ENCODE assay signal across 8 cellular contexts in genomic region chr2:39118786-39119499, GRCh38. TPM values are rescaled to one million over a fixed set of nuclear protein-coding genes. Genes with fewer than 3 reads are reported as not detected.
DNase-seq lines count a peak whose midpoint lies in the region; ATAC-seq and TF ChIP-seq lines count a peak whose summit lies in the region.

No MANE protein-coding gene starts in this region.

- H3K27ac ChIP-seq in effector memory CD4-positive, alpha-beta T cell (ENCODE audit: insufficient read depth, low read length, poor library complexity, severe bottlenecking): peak overlapping the region; percentile 87

- no peak for TF ChIP-seq CTCF in GM10266 (IDR thresholded peaks at IDR 0.05; ENCODE audit: control insufficient read depth, insufficient read depth, low read depth, missing control alignments)

- H3K27me3 ChIP-seq in effector memory CD4-positive, alpha-beta T cell (replicated peaks; ENCODE audit: control insufficient read depth, insufficient read depth, low read length, poor library complexity, severe bottlenecking): no peaks in the 10 kb centered on the region
- no peaks in the 10 kb centered on the region for H3K27me3 ChIP-seq in neuron (ENCODE audit: insufficient read depth, low read length)

- no peak overlapping the region for H2AFZ ChIP-seq in neuron (ENCODE audit: low read depth, low read length)

- ATAC-seq in GM19455 (IDR thresholded peaks at IDR 0.05; ENCODE audit: unreplicated experiment) (no peak), left colon (no peak)

- no peaks in the 10 kb centered on the region for H3K36me3 ChIP-seq in effector memory CD4-positive, alpha-beta T cell (ENCODE audit: control insufficient read depth, insufficient read depth, low read length)
- H3K36me3 ChIP-seq in neuron (ENCODE audit: insufficient read depth, low read length): peaks cover 8% of the 10 kb centered on the region

- DNase-seq in GM10266 (ENCODE audit: extremely low spot score): peak; percentile 51
- peak; percentile 32 for DNase-seq in NCI-H2171 treated with DMSO at 0.1 percent for 48 hours (lab: John Stamatoyannopoulos, UW)
- DNase-seq in effector memory CD4-positive, alpha-beta T cell: no peak
- no peak for DNase-seq in left colon
- no peak for DNase-seq in stimulated activated CD4-positive, alpha-beta T cell treated with anti-CD3 and anti-CD28 coated beads, Interleukin-1b, Interleukin-23, amount 100 ng/mL, for 48 hours
- DNase-seq in cerebellar nuclear complex (lab: John Stamatoyannopoulos, UW): no peak

- peaks cover 31% of the 10 kb centered on the region for H3K4me1 ChIP-seq in effector memory CD4-positive, alpha-beta T cell (ENCODE audit: control insufficient read depth, insufficient read depth, low read length, poor library complexity, severe bottlenecking)
- peaks cover 26% of the 10 kb centered on the region for H3K4me1 ChIP-seq in neuron (ENCODE audit: insufficient read depth, low read length)

- H3K4me3 ChIP-seq in effector memory CD4-positive, alpha-beta T cell (ENCODE audit: insufficient read depth, low read depth, low read length, poor library complexity, severe bottlenecking): peak overlapping the region; percentile 77
- peak overlapping the region; percentile 56 for H3K4me3 ChIP-seq in neuron (ENCODE audit: low read length)

- intact Hi-C loops in left colon (cut with DNase I, micrococcal nuclease): loop anchor here in 1 of 2 donors (5.0 kb wide), 1 partner anchor 108 kb away; no protein-coding TSS in a partner anchor

- no peaks in the 10 kb centered on the region for H3K9me3 ChIP-seq in effector memory CD4-positive, alpha-beta T cell (ENCODE audit: control insufficient read depth, low read length)
- H3K9me3 ChIP-seq in neuron (ENCODE audit: low read length): no peaks in the 10 kb centered on the region

RNA-seq across cellular contexts. Expression of gene SOS1, which starts 1.9 kb away (rescaled TPM):
- total RNA-seq in left colon: 10 to 100 TPM; 30.0 to 31.2 TPM

Comparison
In these comparisons a context has a peak if more than half of its experiments do, and no peak if none do; other contexts are left out.
1. DNase-seq: peak in GM10266 (single experiment) and NCI-H2171 treated with DMSO at 0.1 percent for 48 hours (single experiment); none in effector memory CD4-positive, alpha-beta T cell (0 of 3), left colon (0 of 2), stimulated activated CD4-positive, alpha-beta T cell treated with anti-CD3 and anti-CD28 coated beads, Interleukin-1b, Interleukin-23, amount 100 ng/mL, for 48 hours (single experiment) and cerebellar nuclear complex (0 of 2).